34 cellular contexts compared by ENCODE assay signal in genomic region chr1:210289248-210289647, GRCh38. TPM values are rescaled to one million over a fixed set of nuclear protein-coding genes. Genes with fewer than 3 reads are reported as not detected.
"Had no signal": no experiment of that assay in that cellular context is flagged by ENCODE, and none has a peak within 500 bp of the region (broad histone marks: within the 10 kb centered on the region; RNA-seq: fewer than 3 reads in every experiment).

No MANE protein-coding gene starts in this region.

- H3K9me3 ChIP-seq: adrenal gland, ascending aorta, body of pancreas, breast epithelium had no signal

- H3K27me3 ChIP-seq: adrenal gland, ascending aorta, body of pancreas, breast epithelium, cardiac muscle cell had no signal

- H3K27ac ChIP-seq: adrenal gland, ascending aorta, body of pancreas, brain microvascular endothelial cell, breast epithelium, cardiac muscle cell had no signal

- H3K36me3 ChIP-seq: adrenal gland, ascending aorta, brain microvascular endothelial cell, breast epithelium, cardiac muscle cell had no signal

- DNase-seq: activated effector memory CD4-positive, alpha-beta T cell treated with anti-CD3 and anti-CD28 coated beads, Interleukin-2, amount 50 U/mL, for 16 hours; activated effector memory CD4-positive, alpha-beta T cell treated with Interleukin-2 at 50 U/mL for 16 hours; activated gamma-delta T cell; activated gamma-delta T cell treated with Interleukin-2 at 50 U/mL for 16 hours; activated naive CD4-positive, alpha-beta T cell; activated naive CD4-positive, alpha-beta T cell treated with anti-CD3 and anti-CD28 coated beads for 36 hours; activated naive CD4-positive, alpha-beta T cell treated with anti-CD3 and anti-CD28 coated beads, Interleukin-2, amount 10 ng/mL, durations not matched to agents 7 days and 5 days; activated naive CD4-positive, alpha-beta T cell treated with anti-CD3 and anti-CD28 coated beads, Interleukin-2, amount 50 U/mL, for 16 hours; activated naive CD4-positive, alpha-beta T cell treated with Interleukin-2 at 50 U/mL for 16 hours; activated naive CD8-positive, alpha-beta T cell treated with anti-CD3 and anti-CD28 coated beads for 36 hours; activated naive CD8-positive, alpha-beta T cell treated with anti-CD3 and anti-CD28 coated beads, Interleukin-2, amount 10 ng/mL, durations not matched to agents 7 days and 5 days; activated naive CD8-positive, alpha-beta T cell treated with anti-CD3 and anti-CD28 coated beads, Interleukin-2, amount 50 U/mL, for 24 hours; activated T-cell treated with anti-CD3 and anti-CD28 coated beads, Interleukin-2, amount 50 U/mL, for 1 hour; activated T-cell treated with anti-CD3 and anti-CD28 coated beads, Interleukin-2, amount 50 U/mL, for 24 hours; activated T-cell treated with anti-CD3 and anti-CD28 coated beads, Interleukin-2, amount 50 U/mL, for 4 hours; activated T-cell treated with anti-CD3 and anti-CD28 coated beads, Interleukin-2, amount 50 U/mL, for 48 hours; activated T-cell treated with anti-CD3 and anti-CD28 coated beads, Interleukin-2, amount 50 U/mL, for 72 hours; adrenal gland; amniotic stem cell; amygdala; anterior cingulate cortex; aorta; body of pancreas; brain microvascular endothelial cell; caudate nucleus; central memory CD4-positive, alpha-beta T cell; cerebellar nuclear complex had no signal

- H3K4me3 ChIP-seq: adrenal gland, ascending aorta, body of pancreas, breast epithelium, cardiac muscle cell had no signal

RNA-seq across cellular contexts. Expression of gene SERTAD4, which starts 56.7 kb away (rescaled TPM):
- total RNA-seq: activated naive CD4-positive, alpha-beta T cell treated with anti-CD3 and anti-CD28 coated beads for 36 hours; activated naive CD4-positive, alpha-beta T cell treated with anti-CD3 and anti-CD28 coated beads, Interleukin-2, amount 50 U/mL, for 72 hours; activated naive CD8-positive, alpha-beta T cell treated with anti-CD3 and anti-CD28 coated beads for 36 hours; activated naive CD8-positive, alpha-beta T cell treated with anti-CD3 and anti-CD28 coated beads, Interleukin-2, amount 10 ng/mL, durations not matched to agents 7 days and 5 days; activated T-cell treated with anti-CD3 and anti-CD28 coated beads, Interleukin-2, amount 50 U/mL, for 4 hours; activated T-cell treated with anti-CD3 and anti-CD28 coated beads, Interleukin-2, amount 50 U/mL, for 72 hours; activated T-helper 1 cell treated with anti-CD3 and anti-CD28 coated beads, Interleukin-12 subunit alpha, Interleukin-12 subunit beta, Interleukin-2, Interleukin-4 antibody, amounts not matched to agents 30 ng/mL and 10 ng/mL and 1 ng/mL, durations not matched to agents 14 hours and 24 hours and 36 hours; activated T-helper 17 cell treated with anti-CD3 and anti-CD28 coated beads, Interleukin-2, amount 50 U/mL, for 72 hours; activated T-helper 2 cell treated with anti-CD3 and anti-CD28 coated beads, Interferon-gamma antibody, Interleukin-2, Interleukin-4, amounts not matched to agents 10 μg/mL and 5 μg/mL and 100 μg/mL, durations not matched to agents 14 hours and 24 hours and 36 hours had no signal
